2 cellular contexts compared by ENCODE assay signal in genomic region chr6:83878902-83879644, GRCh38.
TF ChIP-seq lines count a peak whose summit lies in the region.

No MANE protein-coding gene starts in this region.

TF ChIP-seq in K562, 482 proteins besides CTCF, POLR2A, EP300 and RAD21:
- TF ChIP-seq PRDM10 (IDR thresholded peaks at IDR 0.05; ENCODE audit: partially characterized antibody) (no peak), NCOA2 (IDR thresholded peaks at IDR 0.05; ENCODE audit: partially characterized antibody in 2 of 2) (peak in 1 of 2 experiments; percentile 68)

TF ChIP-seq in HepG2, 621 proteins besides CTCF, POLR2A, EP300 and RAD21:
- TF ChIP-seq MEIS1 (CRISPR knock-in tag; IDR thresholded peaks at IDR 0.05; ENCODE audit: borderline replicate concordance) (no peak), ZMYM4 (CRISPR knock-in tag; IDR thresholded peaks at IDR 0.05) (0 out of 2 replicates have a peak, but pooled peaks have one; percentile 27), HNF4G (IDR thresholded peaks at IDR 0.05; ENCODE audit: borderline replicate concordance, low read depth, low read length) (peak; percentile 41; the same call in 1 of the 2 replicates), HNF4G (CRISPR knock-in tag; IDR thresholded peaks at IDR 0.05; ENCODE audit: borderline replicate concordance, low read depth) (no peak), TEAD3 (CRISPR knock-in tag; optimal IDR thresholded peaks at IDR 0.05; ENCODE audit: borderline replicate concordance) (peak; percentile 6), RERE (CRISPR knock-in tag; IDR thresholded peaks at IDR 0.05; ENCODE audit: low read depth) (no peak), PCBP1 (IDR thresholded peaks at IDR 0.05; ENCODE audit: borderline replicate concordance, low read depth, low read length) (no peak), ZFP1 (CRISPR knock-in tag; IDR thresholded peaks at IDR 0.05) (no peak), ZBTB26 (CRISPR knock-in tag; IDR thresholded peaks at IDR 0.05; ENCODE audit: borderline replicate concordance) (no peak), BCL6 (CRISPR knock-in tag; IDR thresholded peaks at IDR 0.05) (no peak), ZNF33A (CRISPR knock-in tag; IDR thresholded peaks at IDR 0.05; ENCODE audit: borderline replicate concordance) (no peak), ZNF207 (IDR thresholded peaks at IDR 0.05; ENCODE audit: borderline replicate concordance) (no peak), ZC3H4 (CRISPR knock-in tag; IDR thresholded peaks at IDR 0.05; ENCODE audit: borderline replicate concordance) (no peak), CBX5 (CRISPR knock-in tag; IDR thresholded peaks at IDR 0.05; ENCODE audit: borderline replicate concordance) (no peak), ZSCAN31 (CRISPR knock-in tag; IDR thresholded peaks at IDR 0.05; ENCODE audit: low read depth) (no peak), TERF1 (CRISPR knock-in tag; IDR thresholded peaks at IDR 0.05) (no peak), ZBTB39 (CRISPR knock-in tag; IDR thresholded peaks at IDR 0.05) (no peak), TFAP4 (IDR thresholded peaks at IDR 0.05; ENCODE audit: borderline replicate concordance, low read depth) (0 out of 2 replicates have a peak, but pooled peaks have one; percentile 8), GABPA (IDR thresholded peaks at IDR 0.05; ENCODE audit: low read depth, low read length) (no peak), GABPA (CRISPR knock-in tag; IDR thresholded peaks at IDR 0.05; ENCODE audit: low read depth) (no peak), THAP11 (CRISPR knock-in tag; IDR thresholded peaks at IDR 0.05) (no peak), ARNT (IDR thresholded peaks at IDR 0.05) (no peak), SMAD3 (CRISPR knock-in tag; IDR thresholded peaks at IDR 0.05) (no peak), FOXP4 (CRISPR knock-in tag; IDR thresholded peaks at IDR 0.05) (no peak), ZNF569 (CRISPR knock-in tag; IDR thresholded peaks at IDR 0.05; ENCODE audit: borderline replicate concordance) (no peak), ZNF75D (CRISPR knock-in tag; IDR thresholded peaks at IDR 0.05; ENCODE audit: borderline replicate concordance) (no peak), HNF4A (CRISPR knock-in tag; IDR thresholded peaks at IDR 0.05) (peak; percentile 67), ZNF367 (CRISPR knock-in tag; IDR thresholded peaks at IDR 0.05; ENCODE audit: borderline replicate concordance) (no peak), BRCA1 (CRISPR knock-in tag; IDR thresholded peaks at IDR 0.05) (no peak), MBD4 (IDR thresholded peaks at IDR 0.05; ENCODE audit: borderline replicate concordance, low read length) (no peak), RFX3 (CRISPR knock-in tag; IDR thresholded peaks at IDR 0.05) (no peak), ARID2 (CRISPR knock-in tag; IDR thresholded peaks at IDR 0.05; ENCODE audit: borderline replicate concordance) (no peak), SATB2 (CRISPR knock-in tag; IDR thresholded peaks at IDR 0.05) (no peak), MXD3 (CRISPR knock-in tag; IDR thresholded peaks at IDR 0.05) (no peak), ZNF414 (CRISPR knock-in tag; IDR thresholded peaks at IDR 0.05) (no peak), PLSCR1 (CRISPR knock-in tag; IDR thresholded peaks at IDR 0.05; ENCODE audit: borderline replicate concordance) (no peak), ELK4 (CRISPR knock-in tag; IDR thresholded peaks at IDR 0.05; ENCODE audit: borderline replicate concordance) (no peak), CCDC6 (CRISPR knock-in tag; IDR thresholded peaks at IDR 0.05) (no peak), MATR3 (CRISPR knock-in tag; IDR thresholded peaks at IDR 0.05) (no peak), KDM2A (CRISPR knock-in tag; IDR thresholded peaks at IDR 0.05; ENCODE audit: borderline replicate concordance, low read depth) (no peak), ZNF788 (CRISPR knock-in tag; IDR thresholded peaks at IDR 0.05; ENCODE audit: borderline replicate concordance) (no peak), PHF5A (CRISPR knock-in tag; IDR thresholded peaks at IDR 0.05; ENCODE audit: low read depth, unreplicated experiment) (no peak), ZBTB38 (CRISPR knock-in tag; IDR thresholded peaks at IDR 0.05) (no peak), KMT2A (CRISPR knock-in tag; IDR thresholded peaks at IDR 0.05) (no peak), RBFOX2 (IDR thresholded peaks at IDR 0.05; ENCODE audit: low read depth, low read length) (no peak), KDM1A (CRISPR knock-in tag; IDR thresholded peaks at IDR 0.05) (0 out of 2 replicates have a peak, but pooled peaks have one; percentile 13)
